In the genomic region with DNA sequence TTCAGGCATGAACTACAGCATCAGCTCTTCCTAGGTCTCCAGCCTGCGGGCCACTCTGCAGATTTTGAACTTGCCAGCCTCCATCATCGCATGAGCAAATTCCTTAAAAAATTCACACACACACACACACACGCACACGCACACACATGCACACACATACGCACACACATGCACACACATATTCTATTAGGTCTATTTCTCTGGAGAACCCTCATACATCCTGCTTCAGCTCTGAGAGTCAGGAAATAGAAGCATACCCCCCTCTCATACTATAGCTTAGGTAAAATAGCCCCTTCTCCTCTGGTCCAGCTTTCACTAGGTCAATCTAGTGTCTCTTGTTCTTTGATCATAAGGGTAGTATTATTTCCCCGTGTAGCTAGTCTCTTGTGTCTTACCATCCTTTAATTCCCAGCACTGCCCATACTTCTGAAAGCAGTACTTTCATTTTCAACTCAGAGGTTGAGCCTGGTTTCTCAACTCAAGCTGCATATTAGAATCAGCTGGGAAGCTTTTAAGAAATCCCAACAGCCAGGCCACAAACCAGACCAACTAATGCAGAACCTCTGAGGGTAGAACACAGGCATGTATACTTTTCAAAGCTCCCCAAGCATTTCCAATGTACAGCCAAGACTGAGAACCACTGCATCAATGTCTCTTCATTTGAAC, we compare ENCODE assay signal across 11 cellular contexts. TPM values are rescaled to one million over a fixed set of nuclear protein-coding genes. Genes with fewer than 3 reads are reported as not detected.
DNase-seq lines count a peak whose midpoint lies in the region; ATAC-seq and TF ChIP-seq lines count a peak whose summit lies in the region.
"Had no signal": no experiment of that assay in that cellular context is flagged by ENCODE, and none has a peak within 500 bp of the region (broad histone marks: within the 10 kb centered on the region; RNA-seq: fewer than 3 reads in every experiment).

No MANE protein-coding gene starts in this region.

- H3K27ac ChIP-seq in AG04450 (ENCODE audit: low read depth, low read length), result peak overlapping the region; percentile 41
- H3K27ac ChIP-seq: BLaER1 had no signal

- CTCF ChIA-PET in AG04450 (lab: Charles Lee), result interaction anchor here (0.6 to 1.6 kb wide), 5 partner anchors 11 to 545 kb away, joined by 3 to 11 read pairs (median 3); no protein-coding TSS in a partner anchor

- H3K4me3 Mint-ChIP-seq in chondrocyte (ENCODE audit: unreplicated experiment), result no peak overlapping the region

- peaks cover 2% of the 10 kb centered on the region for H3K36me3 Mint-ChIP-seq in chondrocyte (ENCODE audit: low read depth)

- POLR2A ChIA-PET in AG04450 (lab: Yijun Ruan, JAX), result interaction anchor here (1.5 kb wide), 1 partner anchor 27 kb away, joined by 3 read pairs; no protein-coding TSS in a partner anchor

- peaks cover 13% of the 10 kb centered on the region for H3K9me3 Mint-ChIP-seq in chondrocyte (ENCODE audit: low read depth)

- no peaks in the 10 kb centered on the region for H3K27me3 Mint-ChIP-seq in chondrocyte (ENCODE audit: low read depth)
- H3K27me3 Mint-ChIP-seq: progenitor cell of endocrine pancreas had no signal

- TF ChIP-seq CTCF in AG04450 (IDR thresholded peaks at IDR 0.05; ENCODE audit: low read depth, low read length) (no peak), chondrocyte (IDR thresholded peaks at IDR 0.05) (no peak)

- DNase-seq in AG04450 (ENCODE audit: low read depth, low spot score), result no peak
- DNase-seq in chondrocyte (ENCODE audit: low spot score), result no peak
- no peak for DNase-seq in stimulated activated CD4-positive, alpha-beta T cell treated with anti-CD3 and anti-CD28 coated beads, Interleukin-4, amount 100 ng/mL, for 24 hours
- no peak for DNase-seq in SW 1271 (lab: John Stamatoyannopoulos, UW)
- DNase-seq in NCI-H446 treated with DMSO at 0.1 percent for 48 hours (lab: John Stamatoyannopoulos, UW), result no peak
- no peak for DNase-seq in NCI-H2107 (lab: John Stamatoyannopoulos, UW)
- DNase-seq: activated CD4-positive, alpha-beta T cell treated with anti-CD3 and anti-CD28 coated beads, Interleukin-2, amount 50 U/mL, for 1 hour had no signal

- no peaks in the 10 kb centered on the region for H3K27me3 ChIP-seq in AG04450 (ENCODE audit: control insufficient read depth, insufficient read depth, low read length)
- H3K27me3 ChIP-seq: BLaER1 had no signal

- ATAC-seq in GM19397 (IDR thresholded peaks at IDR 0.05; ENCODE audit: unreplicated experiment) (peak; percentile 57), HG03135 (IDR thresholded peaks at IDR 0.05; ENCODE audit: unreplicated experiment) (peak; percentile 59)

- no peaks in the 10 kb centered on the region for H3K9me3 ChIP-seq in AG04450 (ENCODE audit: control insufficient read depth, insufficient read depth, low read length)
- H3K9me3 ChIP-seq: BLaER1 had no signal

- peak overlapping the region; percentile 43 for H3K27ac Mint-ChIP-seq in chondrocyte (ENCODE audit: unreplicated experiment)
- H3K27ac Mint-ChIP-seq: progenitor cell of endocrine pancreas had no signal

- H3K4me3 ChIP-seq in AG04450 (ENCODE audit: low read depth, low read length), result no peak overlapping the region
- H3K4me3 ChIP-seq: BLaER1 had no signal

- peaks cover 36% of the 10 kb centered on the region for H3K4me1 Mint-ChIP-seq in chondrocyte (ENCODE audit: low read depth)

RNA-seq across cellular contexts. Expression of gene ITGB8, which starts 30.9 kb away (rescaled TPM):
- 9.1 and 12.3 TPM in 2 replicates for polyA plus RNA-seq in AG04450 (2011; rRNA removed)
- polyA minus RNA-seq in AG04450 (2011; rRNA and poly(A)+ RNA removed), result 38.2 and 47.1 TPM in 2 replicates
- total RNA-seq in chondrocyte, result 0.40 to 1.3 TPM (median 0.56 TPM) in 3 replicates
